In the genomic region with DNA sequence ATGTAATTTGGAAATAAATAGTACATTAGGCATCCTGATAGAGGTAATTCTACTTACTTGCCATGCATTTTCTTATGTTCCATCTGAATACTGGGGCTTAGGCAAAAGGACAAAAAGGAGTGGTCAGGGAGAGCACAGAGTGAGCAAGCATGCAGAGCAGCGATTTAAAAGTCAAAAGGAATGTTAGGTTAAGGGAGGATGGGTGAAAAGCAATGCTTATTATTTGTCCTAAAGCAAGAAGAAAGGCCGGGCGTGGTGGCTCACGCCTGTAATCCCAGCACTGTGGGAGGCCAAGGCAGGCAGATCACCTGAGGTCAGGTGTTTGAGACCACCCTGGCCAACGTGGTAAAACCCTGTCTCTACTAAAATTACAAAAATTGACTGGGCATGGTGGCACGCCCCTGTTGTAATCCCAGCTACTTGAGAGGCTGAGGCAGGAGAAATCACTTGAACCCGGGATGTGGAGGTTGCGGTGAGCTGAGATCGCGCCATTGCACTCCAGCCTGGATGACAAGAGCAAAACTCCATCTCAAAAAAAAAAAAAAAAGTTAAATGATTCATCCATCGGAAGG, we compare ENCODE assay signal across 8 cellular contexts.
DNase-seq lines count a peak whose midpoint lies in the region; TF ChIP-seq lines count a peak whose summit lies in the region.
"Not testable (repeated sequence)": the region's sequence is repeated elsewhere in the genome, so short reads cannot be mapped to it uniquely, and the experiment has no call there.

No MANE protein-coding gene starts in this region.

- H3K4me3 Mint-ChIP-seq in HFFc6 = peak overlapping the region; percentile 60
- H3K4me3 Mint-ChIP-seq in neural progenitor cell, type B pancreatic cell: not testable (repeated sequence)

- POLR2A ChIA-PET in SK-N-SH (lab: Yijun Ruan, JAX) = not testable (repeated sequence)

- not testable (repeated sequence) for TF ChIP-seq CTCF in HFFc6 (IDR thresholded peaks at IDR 0.05); SK-N-SH (IDR thresholded peaks at IDR 0.05); mammary epithelial cell (conservative IDR thresholded peaks at IDR 0.05 in 1 of 2, IDR thresholded peaks at IDR 0.05 in 1 of 2; ENCODE audit: extremely low read depth in 1 of 2, insufficient read depth in 1 of 2, low read depth in 1 of 2, low read length in 2 of 2); hepatocyte (IDR thresholded peaks at IDR 0.05; ENCODE audit: poor library complexity); neural progenitor cell (IDR thresholded peaks at IDR 0.05); type B pancreatic cell (conservative IDR thresholded peaks at IDR 0.05)

- dilution Hi-C loops in mammary epithelial cell (cut with HindIII; ENCODE audit: low sequenced_read_pairs) = not testable (repeated sequence)

- H3K27me3 Mint-ChIP-seq in HFFc6 (ENCODE audit: insufficient read depth); neural progenitor cell (ENCODE audit: insufficient read depth, low read depth); type B pancreatic cell: not testable (repeated sequence)

- H3K27ac Mint-ChIP-seq in HFFc6 = peak overlapping the region; percentile 73
- peak overlapping the region; percentile 11 for H3K27ac Mint-ChIP-seq in neural progenitor cell
- peak overlapping the region; percentile 7 for H3K27ac Mint-ChIP-seq in type B pancreatic cell

- not testable (repeated sequence) for H3K4me3 ChIP-seq in SK-N-SH (ENCODE audit: low read depth in 2 of 2, low read length in 1 of 2); mammary epithelial cell (replicated peaks in 1 of 3; ENCODE audit: insufficient read depth in 1 of 3, low read depth in 2 of 3, low read length in 3 of 3); hepatocyte
- peak overlapping the region; percentile 41 for H3K4me3 ChIP-seq in neural progenitor cell

- H3K27me3 ChIP-seq in SK-N-SH (ENCODE audit: insufficient read depth); mammary epithelial cell (ENCODE audit: insufficient read depth, low read length); hepatocyte; neural progenitor cell: not testable (repeated sequence)

- H3K36me3 Mint-ChIP-seq in HFFc6 (ENCODE audit: low read depth) = peaks cover 37% of the 10 kb centered on the region
- not testable (repeated sequence) for H3K36me3 Mint-ChIP-seq in neural progenitor cell
- peaks cover 18% of the 10 kb centered on the region for H3K36me3 Mint-ChIP-seq in type B pancreatic cell

- in situ Hi-C loops in mammary epithelial cell (cut with MboI; ENCODE audit: low sequenced_read_pairs in 2 of 2) = not testable (repeated sequence)

- not testable (repeated sequence) for H3K9me2 ChIP-seq in SK-N-SH; hepatocyte (replicated peaks; ENCODE audit: insufficient read depth)

- H3F3A ChIP-seq in SK-N-SH (replicated peaks; ENCODE audit: insufficient read depth) = peaks cover 84% of the 10 kb centered on the region
- peaks cover 45% of the 10 kb centered on the region for H3F3A ChIP-seq in neural progenitor cell (ENCODE audit: low read depth)

- WGBS in SK-N-SH (ENCODE audit: low lambda C conversion rate) = 44% methylated on average over 11 of the region's 11 CpGs
- WGBS in mammary epithelial cell (ENCODE audit: low coverage, missing lambda C conversion rate) = 83% methylated on average over 11 of the region's 11 CpGs
- 68% methylated on average over 11 of the region's 11 CpGs for WGBS in hepatocyte (ENCODE audit: low lambda C conversion rate, missing lambda C conversion rate)

- H3K9me3 ChIP-seq in SK-N-SH; mammary epithelial cell (replicated peaks; ENCODE audit: insufficient read depth, low read length); hepatocyte (ENCODE audit: low read depth); neural progenitor cell (ENCODE audit: low read depth): not testable (repeated sequence)

- intact Hi-C loops in mammary epithelial cell (cut with micrococcal nuclease) = not testable (repeated sequence)

- not testable (repeated sequence) for BruUV-seq in mammary epithelial cell (replicated peaks; lab: Mats Ljungman, UMichigan)

- H3K4me1 ChIP-seq in SK-N-SH (ENCODE audit: control insufficient read depth in 1 of 2, insufficient read depth in 2 of 2, low read depth in 1 of 2, low read length in 1 of 2) (peaks cover 0 to 80% of the 10 kb centered on the region in 2 experiments; a peak in 3 of 4 replicates), mammary epithelial cell (ENCODE audit: insufficient read depth, low read length) (peaks cover 53% of the 10 kb centered on the region), hepatocyte (ENCODE audit: insufficient read depth) (peaks cover 51% of the 10 kb centered on the region), neural progenitor cell (peaks cover 68% of the 10 kb centered on the region)

- H3K9me3 Mint-ChIP-seq in HFFc6, neural progenitor cell, type B pancreatic cell: not testable (repeated sequence)

- peak overlapping the region; percentile 79 for H3K4me2 ChIP-seq in SK-N-SH
- H3K4me2 ChIP-seq in mammary epithelial cell (ENCODE audit: insufficient read depth, low read depth, low read length); hepatocyte: not testable (repeated sequence)
- peak overlapping the region; percentile 84 for H3K4me2 ChIP-seq in neural progenitor cell

- H3K27ac ChIP-seq in SK-N-SH (ENCODE audit: low read depth in 2 of 2, low read length in 1 of 2) (peak overlapping the region; percentile 90 to 100; a peak in 3 of 4 replicates), mammary epithelial cell (ENCODE audit: insufficient read depth, low read depth, low read length) (peak overlapping the region; percentile 8), hepatocyte (peak overlapping the region; percentile 92), neural progenitor cell (peak overlapping the region; percentile 99)

- peaks cover 0 to 38% of the 10 kb centered on the region in 2 experiments for H3K36me3 ChIP-seq in SK-N-SH (replicated peaks in 1 of 2; ENCODE audit: control insufficient read depth in 1 of 2, insufficient read depth in 2 of 2, low read length in 1 of 2)
- H3K36me3 ChIP-seq in mammary epithelial cell (ENCODE audit: insufficient read depth, low read length); hepatocyte (replicated peaks; ENCODE audit: insufficient read depth, low read depth); neural progenitor cell: not testable (repeated sequence)

- H3K79me2 ChIP-seq in SK-N-SH (ENCODE audit: insufficient read depth) (peaks cover 100% of the 10 kb centered on the region), mammary epithelial cell (ENCODE audit: insufficient read depth, low read length) (peaks cover 97% of the 10 kb centered on the region), hepatocyte (peaks cover 40% of the 10 kb centered on the region), neural progenitor cell (ENCODE audit: low read depth) (peaks cover 88% of the 10 kb centered on the region)

- CTCF ChIA-PET in SK-N-SH (lab: Yijun Ruan, JAX); mammary epithelial cell (lab: Charles Lee; ENCODE audit: low non-redundant PET): not testable (repeated sequence)

- DNase-seq in EH (ENCODE audit: low read depth) (peak; percentile 44), islet precursor cell (peak; percentile 69), neural progenitor cell (ENCODE audit: low spot score) (peak; percentile 69)
- DNase-seq in HFFc6; SK-N-SH; mammary epithelial cell; hepatocyte (ENCODE audit: low spot score); type B pancreatic cell (ENCODE audit: extremely low spot score, unreplicated experiment): not testable (repeated sequence)

- peaks cover 84% of the 10 kb centered on the region for H4K20me1 ChIP-seq in SK-N-SH (ENCODE audit: insufficient read depth)
- peaks cover 30% of the 10 kb centered on the region for H4K20me1 ChIP-seq in mammary epithelial cell (ENCODE audit: insufficient read depth, low read length)
- H4K20me1 ChIP-seq in hepatocyte (ENCODE audit: insufficient read depth, poor library complexity, severe bottlenecking); neural progenitor cell (ENCODE audit: low read depth): not testable (repeated sequence)

- peak overlapping the region; percentile 90; the same call in 1 of the 2 replicates for H3K9ac ChIP-seq in SK-N-SH
- H3K9ac ChIP-seq in mammary epithelial cell (ENCODE audit: insufficient read depth, low read length); neural progenitor cell: not testable (repeated sequence)

- H3K4me1 Mint-ChIP-seq in HFFc6 (ENCODE audit: low read depth) (peaks cover 96% of the 10 kb centered on the region), neural progenitor cell (peaks cover 58% of the 10 kb centered on the region), type B pancreatic cell (ENCODE audit: unreplicated experiment) (peaks cover 64% of the 10 kb centered on the region)

- not testable (repeated sequence) for H2AFZ ChIP-seq in SK-N-SH (ENCODE audit: low read depth); mammary epithelial cell (ENCODE audit: low read depth, low read length); hepatocyte; neural progenitor cell (replicated peaks)

- not testable (repeated sequence) for TF ChIP-seq EP300 in SK-N-SH (IDR thresholded peaks at IDR 0.05; ENCODE audit: borderline replicate concordance in 1 of 2, low read depth in 1 of 2, low read length in 1 of 2)

- TF ChIP-seq RAD21 in SK-N-SH (IDR thresholded peaks at IDR 0.05; ENCODE audit: low read length) = not testable (repeated sequence)

TF ChIP-seq in SK-N-SH, 30 proteins besides CTCF, POLR2A, EP300 and RAD21:
- 0 out of 2 replicates have a peak, but pooled peaks have one; percentile 7 for TF ChIP-seq MAX (IDR thresholded peaks at IDR 0.05; ENCODE audit: low read depth)

Comparison
In these comparisons a context has a peak if more than half of its experiments do, and no peak if none do; other contexts are left out.
1. H3K27ac Mint-ChIP-seq: peak in every context shown above with its lines; median percentile 73 in HFFc6; 11 in neural progenitor cell; 7 in type B pancreatic cell.
2. H3K27ac ChIP-seq: peak in every context shown above with its lines; median percentile 99 in neural progenitor cell; 95 in SK-N-SH; 92 in hepatocyte; 8 in mammary epithelial cell.